In the genomic region with DNA sequence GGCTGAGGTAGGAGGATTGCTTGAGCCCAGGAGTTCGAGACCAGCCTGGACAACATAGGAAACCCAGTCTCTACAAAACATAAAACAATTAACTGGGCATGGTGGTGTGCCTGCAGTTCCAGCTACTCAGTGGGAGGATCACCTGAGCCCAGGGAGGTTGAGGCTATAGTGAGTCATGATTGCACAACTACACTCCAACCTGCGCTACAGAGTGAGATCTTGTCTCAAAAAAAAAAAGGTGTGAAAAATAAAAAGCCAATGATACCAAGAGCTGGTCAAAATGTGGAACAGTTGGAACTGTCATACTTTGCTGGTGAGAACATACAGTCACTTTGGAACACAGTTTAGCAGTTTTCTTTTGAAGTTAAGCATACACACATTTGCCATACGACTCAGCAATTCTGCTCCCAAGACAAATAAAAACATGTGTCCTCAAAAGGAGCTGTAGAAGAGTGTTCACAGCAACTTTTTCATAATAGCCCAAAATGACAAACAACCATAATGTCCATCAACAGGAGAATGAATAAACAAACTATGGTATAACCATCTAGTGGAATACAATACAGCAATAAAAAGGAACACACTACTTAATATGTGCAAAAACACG, we compare ENCODE assay signal across 12 cellular contexts. TPM values are rescaled to one million over a fixed set of nuclear protein-coding genes. Genes with fewer than 3 reads are reported as not detected.
DNase-seq lines count a peak whose midpoint lies in the region; ATAC-seq and TF ChIP-seq lines count a peak whose summit lies in the region.
"Had no signal": no experiment of that assay in that cellular context is flagged by ENCODE, and none has a peak within 500 bp of the region (broad histone marks: within the 10 kb centered on the region; RNA-seq: fewer than 3 reads in every experiment).

No MANE protein-coding gene starts in this region.

- H3K4me1 Mint-ChIP-seq in activated CD4-positive, alpha-beta T cell treated with anti-CD3 and anti-CD28 coated beads, Interleukin-2, amount 10 ng/mL, durations not matched to agents 24 days and 14 days = peaks cover 29% of the 10 kb centered on the region
- H3K4me1 Mint-ChIP-seq in activated CD8-positive, alpha-beta T cell treated with anti-CD3 and anti-CD28 coated beads for 36 hours (ENCODE audit: low read depth) = peaks cover 30% of the 10 kb centered on the region

- H3K4me3 Mint-ChIP-seq in activated CD4-positive, alpha-beta T cell treated with anti-CD3 and anti-CD28 coated beads, Interleukin-2, amount 10 ng/mL, durations not matched to agents 24 days and 14 days = peak overlapping the region; percentile 3
- H3K4me3 Mint-ChIP-seq in activated CD8-positive, alpha-beta T cell treated with anti-CD3 and anti-CD28 coated beads for 36 hours = no peak overlapping the region
- H3K4me3 Mint-ChIP-seq: neural progenitor cell, T-cell had no signal

- intact Hi-C loops in activated CD4-positive, alpha-beta T cell treated with anti-CD3 and anti-CD28 coated beads, Interleukin-2, amount 10 ng/mL, durations not matched to agents 24 days and 14 days (cut with micrococcal nuclease) = loop anchor here (1.0 to 2.0 kb wide), 4 partner anchors 9 to 42 kb away; partner anchors contain the start of gene FKBP5
- intact Hi-C loops in activated CD8-positive, alpha-beta T cell treated with anti-CD3 and anti-CD28 coated beads for 36 hours (cut with micrococcal nuclease) = loop anchor here (1.0 kb wide), 1 partner anchor 19 kb away; no protein-coding TSS in a partner anchor
- intact Hi-C loops in sciatic nerve (cut with DNase I) = no loop called here

- CTCF ChIA-PET in activated CD8-positive, alpha-beta T cell treated with anti-CD3 and anti-CD28 coated beads for 36 hours (lab: Charles Lee) = interaction anchor here (0.8 to 1.6 kb wide), 5 partner anchors 18 to 56 kb away, joined by 3 to 14 read pairs (median 4); partner anchors contain the start of gene ARMC12

- H3K36me3 Mint-ChIP-seq in activated CD4-positive, alpha-beta T cell treated with anti-CD3 and anti-CD28 coated beads, Interleukin-2, amount 10 ng/mL, durations not matched to agents 24 days and 14 days (ENCODE audit: low read depth) = peaks cover 4% of the 10 kb centered on the region
- H3K36me3 Mint-ChIP-seq in activated CD8-positive, alpha-beta T cell treated with anti-CD3 and anti-CD28 coated beads for 36 hours (ENCODE audit: low read depth) = peaks cover 3% of the 10 kb centered on the region
- H3K36me3 Mint-ChIP-seq: neural progenitor cell, T-cell had no signal

- no peaks in the 10 kb centered on the region for H3K27me3 Mint-ChIP-seq in activated CD4-positive, alpha-beta T cell treated with anti-CD3 and anti-CD28 coated beads, Interleukin-2, amount 10 ng/mL, durations not matched to agents 24 days and 14 days
- no peaks in the 10 kb centered on the region for H3K27me3 Mint-ChIP-seq in activated CD8-positive, alpha-beta T cell treated with anti-CD3 and anti-CD28 coated beads for 36 hours
- H3K27me3 Mint-ChIP-seq: T-cell had no signal

- no peak for TF ChIP-seq CTCF in activated CD8-positive, alpha-beta T cell treated with anti-CD3 and anti-CD28 coated beads for 36 hours (IDR thresholded peaks at IDR 0.05)
- no peak for TF ChIP-seq CTCF in epithelial cell of proximal tubule (conservative IDR thresholded peaks at IDR 0.05; ENCODE audit: low read depth, low read length)

- peak; percentile 70 for DNase-seq in activated CD4-positive, alpha-beta T cell treated with anti-CD3 and anti-CD28 coated beads, Interleukin-2, amount 10 ng/mL, durations not matched to agents 24 days and 14 days
- DNase-seq in activated CD4-positive, alpha-beta T cell treated with anti-CD3 and anti-CD28 coated beads, Interleukin-2, amount 50 U/mL, for 4 hours = no peak
- DNase-seq in activated CD8-positive, alpha-beta T cell treated with anti-CD3 and anti-CD28 coated beads for 36 hours = peak; percentile 74
- peak; percentile 63 for DNase-seq in epithelial cell of proximal tubule (ENCODE audit: low read depth)
- peak; percentile 2 for DNase-seq in sciatic nerve (ENCODE audit: low spot score)
- DNase-seq in NCI-H1105 (lab: John Stamatoyannopoulos, UW) = no peak
- DNase-seq: islet precursor cell, NCI-H1694 treated with DMSO at 0.1 percent for 48 hours had no signal

- peaks cover 4% of the 10 kb centered on the region for H3K9me3 Mint-ChIP-seq in activated CD4-positive, alpha-beta T cell treated with anti-CD3 and anti-CD28 coated beads, Interleukin-2, amount 10 ng/mL, durations not matched to agents 24 days and 14 days
- H3K9me3 Mint-ChIP-seq in activated CD8-positive, alpha-beta T cell treated with anti-CD3 and anti-CD28 coated beads for 36 hours = peaks cover 5% of the 10 kb centered on the region
- H3K9me3 Mint-ChIP-seq: neural progenitor cell, T-cell had no signal

- POLR2A ChIA-PET in activated CD8-positive, alpha-beta T cell treated with anti-CD3 and anti-CD28 coated beads for 36 hours (lab: Charles Lee) = interaction anchor here (1.1 to 11.0 kb wide), 4 partner anchors 9 to 40 kb away, joined by 4 to 95 read pairs (median 7); partner anchors contain the start of gene FKBP5

- peak overlapping the region; percentile 60 for H3K27ac Mint-ChIP-seq in activated CD4-positive, alpha-beta T cell treated with anti-CD3 and anti-CD28 coated beads, Interleukin-2, amount 10 ng/mL, durations not matched to agents 24 days and 14 days
- H3K27ac Mint-ChIP-seq in activated CD8-positive, alpha-beta T cell treated with anti-CD3 and anti-CD28 coated beads for 36 hours = peak overlapping the region; percentile 51
- H3K27ac Mint-ChIP-seq: neural progenitor cell had no signal

- ATAC-seq in activated CD8-positive, alpha-beta T cell treated with anti-CD3 and anti-CD28 coated beads for 36 hours = peak; percentile 95
- ATAC-seq in sciatic nerve (no peak), HG03521 (IDR thresholded peaks at IDR 0.05; ENCODE audit: unreplicated experiment) (no peak), HG02870 (IDR thresholded peaks at IDR 0.05; ENCODE audit: unreplicated experiment) (no peak)

- H3K4me3 ChIP-seq in epithelial cell of proximal tubule (ENCODE audit: low read depth, low read length) = no peak overlapping the region
- H3K4me3 ChIP-seq: neural progenitor cell had no signal

RNA-seq across cellular contexts. Expression of gene FKBP5, which starts 21.6 kb away (rescaled TPM):
- 85.0 and 85.1 TPM in 2 replicates for total RNA-seq in activated CD4-positive, alpha-beta T cell treated with anti-CD3 and anti-CD28 coated beads, Interleukin-2, amount 10 ng/mL, durations not matched to agents 24 days and 14 days
- total RNA-seq in activated CD8-positive, alpha-beta T cell treated with anti-CD3 and anti-CD28 coated beads for 36 hours = 10 to 100 TPM; 90.6 to 93.4 TPM
- total RNA-seq in epithelial cell of proximal tubule = 16.5 and 24.2 TPM in 2 replicates
- 23.6 TPM for total RNA-seq in sciatic nerve

RNA-seq across cellular contexts. Expression of gene ARMC12, which starts 26.5 kb away (rescaled TPM):
- 0.58 and 0.64 TPM in 2 replicates for total RNA-seq in activated CD4-positive, alpha-beta T cell treated with anti-CD3 and anti-CD28 coated beads, Interleukin-2, amount 10 ng/mL, durations not matched to agents 24 days and 14 days
- total RNA-seq in activated CD8-positive, alpha-beta T cell treated with anti-CD3 and anti-CD28 coated beads for 36 hours = 1 to 10 TPM; 1.0 to 1.1 TPM
- total RNA-seq in epithelial cell of proximal tubule (0.29 TPM in 1 of 2 replicates, not detected in the other), sciatic nerve (0.80 TPM)

Comparison
In these comparisons a context has a peak if more than half of its experiments do, and no peak if none do; other contexts are left out.
1. DNase-seq: peak in activated CD4-positive, alpha-beta T cell treated with anti-CD3 and anti-CD28 coated beads, Interleukin-2, amount 10 ng/mL, durations not matched to agents 24 days and 14 days (single experiment), activated CD8-positive, alpha-beta T cell treated with anti-CD3 and anti-CD28 coated beads for 36 hours (single experiment), epithelial cell of proximal tubule (single experiment) and sciatic nerve (single experiment); none in activated CD4-positive, alpha-beta T cell treated with anti-CD3 and anti-CD28 coated beads, Interleukin-2, amount 50 U/mL, for 4 hours (0 of 2) and NCI-H1105 (single experiment).